12 cellular contexts compared by ENCODE assay signal in the genomic region with DNA sequence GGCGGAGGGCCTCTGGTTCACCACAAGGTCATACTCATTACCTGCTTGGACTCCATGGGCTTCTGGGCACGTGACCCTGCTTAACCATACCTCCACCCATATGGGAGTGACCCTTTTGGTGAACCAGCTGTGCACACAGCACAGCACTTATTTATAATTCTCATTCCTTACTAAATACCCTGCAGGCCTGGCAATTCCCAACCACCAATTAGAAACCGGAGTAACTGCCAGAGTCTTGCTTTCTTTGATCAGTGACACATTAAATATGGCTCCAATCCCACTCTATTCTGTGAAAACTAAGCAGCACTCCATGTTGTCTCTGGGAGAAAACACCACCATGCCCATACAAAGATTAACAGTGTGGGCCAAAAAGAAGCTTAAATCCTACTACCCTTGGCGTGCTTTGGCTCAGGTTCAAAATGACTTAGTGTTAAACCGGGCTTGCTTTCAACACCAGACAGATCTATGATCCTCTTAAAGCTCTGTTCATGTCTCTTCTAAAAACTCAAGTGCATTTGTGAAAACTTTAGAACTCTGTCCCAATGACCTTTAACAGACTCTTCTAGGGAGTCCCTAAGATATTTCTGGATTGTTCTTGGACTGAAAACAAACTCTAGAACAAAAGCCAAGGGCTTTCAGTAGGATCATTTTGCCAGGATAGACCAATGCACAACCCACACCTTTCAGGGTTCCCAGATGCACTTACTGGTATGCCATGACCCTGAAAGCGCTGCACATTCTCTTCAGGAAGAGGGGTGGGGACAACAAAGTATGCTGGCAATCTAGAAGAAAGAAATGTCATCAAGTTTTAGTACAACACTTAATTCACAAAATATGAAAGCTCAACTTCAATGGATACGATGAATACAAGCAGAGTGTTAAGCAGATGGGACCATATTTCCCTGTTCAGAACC. TPM values are rescaled to one million over a fixed set of nuclear protein-coding genes. Genes with fewer than 3 reads are reported as not detected.
DNase-seq lines count a peak whose midpoint lies in the region; ATAC-seq, FAIRE-seq and TF ChIP-seq lines count a peak whose summit lies in the region.
"Had no signal": no experiment of that assay in that cellular context is flagged by ENCODE, and none has a peak within 500 bp of the region (broad histone marks: within the 10 kb centered on the region; RNA-seq: fewer than 3 reads in every experiment).

No MANE protein-coding gene starts in this region.

- no peak overlapping the region for H2AFZ ChIP-seq in HepG2 (ENCODE audit: low read length)

- WGBS in psoas muscle, 3 donors, result 37 to 48% (median 41%) methylated on average over 7 of the region's 7 CpGs
- 98% methylated on average over 7 of the region's 7 CpGs for WGBS in HepG2 (ENCODE audit: low lambda C conversion rate)

- no peak for TF ChIP-seq EP300 in HepG2 (IDR thresholded peaks at IDR 0.05; ENCODE audit: low read depth in 2 of 2, low read length in 2 of 2)
- TF ChIP-seq EP300 in HepG2 (CRISPR knock-in tag; IDR thresholded peaks at IDR 0.05; ENCODE audit: borderline replicate concordance), result no peak

- FAIRE-seq in HepG2 (lab: Jason Lieb, UNC), result no peak

- no peak overlapping the region for H3K4me3 ChIP-seq in psoas muscle
- no peak overlapping the region for H3K4me3 ChIP-seq in vagina
- no peak overlapping the region for H3K4me3 ChIP-seq in tibial artery
- no peak overlapping the region for H3K4me3 ChIP-seq in HepG2 (replicated peaks in 1 of 3; ENCODE audit: insufficient read depth in 1 of 3, low read depth in 2 of 3, low read length in 3 of 3)
- H3K4me3 ChIP-seq: SJCRH30 had no signal

- TF ChIP-seq CTCF in psoas muscle (IDR thresholded peaks at IDR 0.05) (no peak), vagina (IDR thresholded peaks at IDR 0.05) (no peak), tibial artery (IDR thresholded peaks at IDR 0.05) (no peak), HepG2 (CRISPR knock-in tag; IDR thresholded peaks at IDR 0.05) (no peak)

- H3K9ac ChIP-seq in HepG2 (ENCODE audit: insufficient read depth, low read depth, low read length), result no peak overlapping the region

- no peak for TF ChIP-seq POLR2A in vagina (IDR thresholded peaks at IDR 0.05)
- no peak for TF ChIP-seq POLR2A in HepG2 (IDR thresholded peaks at IDR 0.05; ENCODE audit: insufficient read depth in 1 of 2, low read depth in 2 of 2, low read length in 2 of 2)

- POLR2A ChIA-PET in HepG2 (lab: Yijun Ruan, JAX), result interaction anchor here (1.6 kb wide), 1 partner anchor 21 kb away, joined by 4 read pairs; no protein-coding TSS in a partner anchor

- ATAC-seq in psoas muscle (peak; percentile 32 to 87 (median 68)), HepG2 (no peak)

- no peaks in the 10 kb centered on the region for H3K9me3 ChIP-seq in psoas muscle
- H3K9me3 ChIP-seq in vagina, result no peaks in the 10 kb centered on the region
- H3K9me3 ChIP-seq in tibial artery, result no peaks in the 10 kb centered on the region
- no peaks in the 10 kb centered on the region for H3K9me3 ChIP-seq in HepG2 (ENCODE audit: low read length)

- no peaks in the 10 kb centered on the region for H3K79me2 ChIP-seq in HepG2 (ENCODE audit: insufficient read depth, low read length)

- no TSS peak for BruUV-seq in HepG2 (replicated peaks; lab: Mats Ljungman, UMichigan)

- DNase-seq in COR-L47 (lab: John Stamatoyannopoulos, UW), result peak; percentile 86
- peak; percentile 96 for DNase-seq in NCI-H446 treated with DMSO at 0.1 percent for 48 hours (lab: John Stamatoyannopoulos, UW)
- DNase-seq in fibroblast of the conjunctiva (ENCODE audit: low read depth), result peak; percentile 77
- DNase-seq in psoas muscle, result no peak
- no peak for DNase-seq in vagina (ENCODE audit: extremely low spot score in 2 of 2)
- DNase-seq in NCI-H2029 treated with DMSO at 0.1 percent for 48 hours (lab: John Stamatoyannopoulos, UW), result no peak
- DNase-seq in tibial artery, result no peak
- DNase-seq in HepG2 (ENCODE audit: low spot score), result no peak
- DNase-seq: activated CD4-positive, alpha-beta T cell treated with anti-CD3 and anti-CD28 coated beads, Interleukin-2, amount 50 U/mL, for 1 hour; GOT3; NCI-H1930; SJCRH30 had no signal

- H3K36me3 ChIP-seq in psoas muscle (ENCODE audit: insufficient read depth in 1 of 2, low read depth in 1 of 2), result peaks cover 6 to 73% of the 10 kb centered on the region in 2 donors
- peaks cover 0 to 57% of the 10 kb centered on the region in 2 donors for H3K36me3 ChIP-seq in vagina
- H3K36me3 ChIP-seq in tibial artery, result peaks cover 13 to 75% (median 39%) of the 10 kb centered on the region in 3 donors
- peaks cover 30 to 82% of the 10 kb centered on the region in 2 experiments for H3K36me3 ChIP-seq in HepG2 (replicated peaks in 1 of 2; ENCODE audit: control insufficient read depth in 1 of 2, insufficient read depth in 2 of 2, low read length in 2 of 2)

- no peak for TF ChIP-seq RAD21 in HepG2 (CRISPR knock-in tag; IDR thresholded peaks at IDR 0.05)

- intact Hi-C loops in psoas muscle (cut with DNase I), result no loop called here
- intact Hi-C loops in vagina (cut with DNase I), result no loop called here
- intact Hi-C loops in tibial artery (cut with DNase I; ENCODE audit: low total_unique reads), result no loop called here
- intact Hi-C loops in HepG2 (cut with micrococcal nuclease; ENCODE audit: unreplicated experiment), result no loop called here

- no peaks in the 10 kb centered on the region for H4K20me1 ChIP-seq in HepG2 (ENCODE audit: insufficient read depth, low read length)

- peak overlapping the region; percentile 3 for H3K27ac ChIP-seq in psoas muscle
- no peak overlapping the region for H3K27ac ChIP-seq in vagina
- H3K27ac ChIP-seq in tibial artery, result no peak overlapping the region
- H3K27ac ChIP-seq in HepG2 (ENCODE audit: extremely low read length, insufficient read depth, low read length), result no peak overlapping the region
- H3K27ac ChIP-seq: SJCRH30 had no signal

- H3K4me1 ChIP-seq in psoas muscle, result peaks cover 14% of the 10 kb centered on the region
- peaks cover 13% of the 10 kb centered on the region for H3K4me1 ChIP-seq in vagina
- H3K4me1 ChIP-seq in tibial artery, result peaks cover 0 to 10% (median 4%) of the 10 kb centered on the region in 4 donors
- peaks cover 15% of the 10 kb centered on the region for H3K4me1 ChIP-seq in HepG2 (ENCODE audit: insufficient read depth, low read length)

- H3K4me2 ChIP-seq in HepG2 (ENCODE audit: low read depth, low read length), result no peak overlapping the region

- in situ Hi-C loops in HepG2 (cut with HindIII; ENCODE audit: extremely low pct_ligation_motif_present, low pct_unique_long_range_greater_than_20kb), result no loop called here

- CTCF ChIA-PET in HepG2 (lab: Yijun Ruan, JAX; ENCODE audit: low intra/inter-chr PET ratio, low total read pairs), result no interaction called here

- H3K27me3 ChIP-seq in psoas muscle (ENCODE audit: insufficient read depth in 3 of 3, low read length in 2 of 3) (no peaks in the 10 kb centered on the region), vagina (no peaks in the 10 kb centered on the region), tibial artery (no peaks in the 10 kb centered on the region), HepG2 (ENCODE audit: control insufficient read depth in 1 of 2, insufficient read depth in 2 of 2, low read length in 2 of 2) (no peaks in the 10 kb centered on the region)
- H3K27me3 ChIP-seq: SJCRH30 had no signal

TF ChIP-seq in HepG2, 621 proteins besides CTCF, POLR2A, EP300 and RAD21 (continues in another document):
- no peak for TF ChIP-seq MXI1 (IDR thresholded peaks at IDR 0.05; ENCODE audit: borderline replicate concordance, low read depth, low read length)
- TF ChIP-seq PLRG1 (conservative IDR thresholded peaks at IDR 0.05), result no peak
- no peak for TF ChIP-seq NONO (IDR thresholded peaks at IDR 0.05)
- no peak for TF ChIP-seq NONO (CRISPR knock-in tag; conservative IDR thresholded peaks at IDR 0.05)
- no peak for TF ChIP-seq TCF7L2 (IDR thresholded peaks at IDR 0.05; ENCODE audit: low read depth, low read length)

RNA-seq across cellular contexts. Expression of a gene that starts 57.5 kb away (rescaled TPM):
- total RNA-seq in psoas muscle (1 to 10 TPM; 8.2 to 8.9 (median 8.6) TPM), vagina (23.8 TPM), HepG2 (2016; rRNA removed; fragmentation: Illumina TruSeq; extraction: Trizol) (36.6 and 56.5 TPM in 2 replicates)
- polyA plus RNA-seq in psoas muscle (1 to 10 TPM; 2.4 to 6.6 (median 6.6) TPM), HepG2 (2011; rRNA removed) (21.3 and 23.4 TPM in 2 replicates)
- 16.0 and 20.1 TPM in 2 replicates for total RNA-seq in HepG2 (2016; cell fraction: cytosol; rRNA removed; fragmentation: Illumina TruSeq; extraction: Trizol; ENCODE audit: low read depth)
- 37.6 and 51.8 TPM in 2 replicates for total RNA-seq in HepG2 (2016; cell fraction: insoluble cytoplasmic fraction; rRNA removed; fragmentation: Illumina TruSeq; extraction: Trizol)
- total RNA-seq in HepG2 (2016; cell fraction: membrane; rRNA removed; fragmentation: Illumina TruSeq; extraction: Trizol), result 41.8 and 44.0 TPM in 2 replicates
- total RNA-seq in HepG2 (2016; cell fraction: nucleus; rRNA removed; fragmentation: Illumina TruSeq; extraction: Trizol), result 34.2 and 34.9 TPM in 2 replicates
- 15.2 and 20.5 TPM in 2 replicates for polyA plus RNA-seq in HepG2 (2011; cell fraction: cytosol; rRNA removed)
- polyA plus RNA-seq in HepG2 (2011; cell fraction: nucleus; rRNA removed), result 10.6 and 13.1 TPM in 2 replicates
- 22.1 and 25.4 TPM in 2 replicates for polyA plus RNA-seq in HepG2 (2012)
- polyA plus RNA-seq in HepG2 (2016; cell fraction: cytosol; fragmentation: Illumina TruSeq; extraction: Trizol; ENCODE audit: low read depth), result 5.0 and 5.4 TPM in 2 replicates
- 37.5 and 39.4 TPM in 2 replicates for polyA plus RNA-seq in HepG2 (2016; cell fraction: insoluble cytoplasmic fraction; fragmentation: Illumina TruSeq; extraction: Trizol; ENCODE audit: low read depth)
- 18.7 and 19.5 TPM in 2 replicates for polyA plus RNA-seq in HepG2 (2016; cell fraction: membrane; fragmentation: Illumina TruSeq; extraction: Trizol; ENCODE audit: low read depth)
- polyA plus RNA-seq in HepG2 (2016; cell fraction: nucleus; fragmentation: Illumina TruSeq; extraction: Trizol; ENCODE audit: insufficient read depth, low read depth), result 32.6 and 33.7 TPM in 2 replicates
- polyA minus RNA-seq in HepG2 (2011; rRNA and poly(A)+ RNA removed; ENCODE audit: low replicate concordance), result 31.8 and 33.8 TPM in 2 replicates
- polyA minus RNA-seq in HepG2 (2011; cell fraction: cytosol; rRNA and poly(A)+ RNA removed), result 29.0 and 31.6 TPM in 2 replicates
- polyA minus RNA-seq in HepG2 (2011; cell fraction: nucleus; rRNA and poly(A)+ RNA removed), result 48.2 and 66.6 TPM in 2 replicates

Comparison
In these comparisons a context has a peak if more than half of its experiments do, and no peak if none do; other contexts are left out.
1. DNase-seq: peak in COR-L47 (single experiment), NCI-H446 treated with DMSO at 0.1 percent for 48 hours (single experiment) and fibroblast of the conjunctiva (single experiment); none in psoas muscle (0 of 2), vagina (0 of 2), NCI-H2029 treated with DMSO at 0.1 percent for 48 hours (single experiment), tibial artery (0 of 2) and HepG2 (single experiment).